8 cellular contexts compared by ENCODE assay signal in the genomic region with DNA sequence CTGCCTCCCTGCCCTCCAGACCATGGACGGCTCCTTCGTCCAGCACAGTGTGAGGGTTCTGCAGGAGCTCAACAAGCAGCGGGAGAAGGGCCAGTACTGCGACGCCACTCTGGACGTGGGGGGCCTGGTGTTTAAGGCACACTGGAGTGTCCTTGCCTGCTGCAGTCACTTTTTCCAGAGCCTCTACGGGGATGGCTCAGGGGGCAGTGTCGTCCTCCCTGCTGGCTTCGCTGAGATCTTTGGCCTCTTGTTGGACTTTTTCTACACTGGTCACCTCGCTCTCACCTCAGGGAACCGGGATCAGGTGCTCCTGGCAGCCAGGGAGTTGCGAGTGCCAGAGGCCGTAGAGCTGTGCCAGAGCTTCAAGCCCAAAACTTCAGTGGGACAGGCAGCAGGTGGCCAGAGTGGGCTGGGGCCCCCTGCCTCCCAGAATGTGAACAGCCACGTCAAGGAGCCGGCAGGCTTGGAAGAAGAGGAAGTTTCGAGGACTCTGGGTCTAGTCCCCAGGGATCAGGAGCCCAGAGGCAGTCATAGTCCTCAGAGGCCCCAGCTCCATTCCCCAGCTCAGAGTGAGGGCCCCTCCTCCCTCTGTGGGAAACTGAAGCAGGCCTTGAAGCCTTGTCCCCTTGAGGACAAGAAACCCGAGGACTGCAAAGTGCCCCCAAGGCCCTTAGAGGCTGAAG. TPM values are rescaled to one million over a fixed set of nuclear protein-coding genes. Genes with fewer than 3 reads are reported as not detected.
DNase-seq lines count a peak whose midpoint lies in the region; ATAC-seq and TF ChIP-seq lines count a peak whose summit lies in the region.

No MANE protein-coding gene starts in this region.

- TF ChIP-seq POLR2A in heart left ventricle (IDR thresholded peaks at IDR 0.05) = no peak

- no peak for TF ChIP-seq CTCF in WTC11 (IDR thresholded peaks at IDR 0.05)
- TF ChIP-seq CTCF in heart left ventricle (IDR thresholded peaks at IDR 0.05) = peak in 2 of 12 donors; percentile 6 to 21

- CTCF ChIA-PET in WTC11 (lab: Charles Lee) = interaction anchor here (0.7 to 2.9 kb wide), 5 partner anchors 21 to 90 kb away, joined by 3 to 20 read pairs (median 5); a partner anchor contains a TSS

- no peaks in the 10 kb centered on the region for H3K27me3 Mint-ChIP-seq in WTC11 (ENCODE audit: low read depth)

- peaks cover 3% of the 10 kb centered on the region; the same call in 1 of the 2 replicates for H3K36me3 Mint-ChIP-seq in WTC11

- peak overlapping the region; percentile 85 for H3K4me3 Mint-ChIP-seq in WTC11

- WGBS in heart left ventricle, 4 donors = 21 to 27% (median 24%) methylated on average over 14 to 17 of the region's 17 CpGs

- DNase-seq in activated CD8-positive, alpha-beta memory T cell treated with anti-CD3 and anti-CD28 coated beads for 24 hours = peak; percentile 60
- no peak for DNase-seq in activated CD8-positive, alpha-beta memory T cell treated with anti-CD3 and anti-CD28 coated beads, Interleukin-2, amount 50 U/mL, for 4 hours
- no peak for DNase-seq in WTC11 (ENCODE audit: low spot score)
- DNase-seq in heart left ventricle = peak in 1 of 5 donors; percentile 44
- no peak for DNase-seq in skeletal muscle cell (ENCODE audit: low read depth)
- DNase-seq in cortex of kidney (lab: John Stamatoyannopoulos, UW) = no peak
- no peak for DNase-seq in effector CD8-positive, alpha-beta T cell (lab: John Stamatoyannopoulos, UW)

- H3K27ac Mint-ChIP-seq in WTC11 = peak overlapping the region; percentile 60

- peaks cover 17% of the 10 kb centered on the region for H3K4me1 Mint-ChIP-seq in WTC11

- H3K27me3 ChIP-seq in heart left ventricle = no peaks in the 10 kb centered on the region

- no peak for ATAC-seq in WTC11
- no peak for ATAC-seq in heart left ventricle
- ATAC-seq in GM18868 (IDR thresholded peaks at IDR 0.05; ENCODE audit: unreplicated experiment) = no peak

- peak overlapping the region; percentile 45 to 97 (median 91) for H3K27ac ChIP-seq in heart left ventricle

- intact Hi-C loops in heart left ventricle (cut with DNase I) = loop anchor here in 1 of 10 donors (2.0 kb wide), 1 partner anchor 20 kb away; no protein-coding TSS in a partner anchor

- peaks cover 0 to 5% (median 0%) of the 10 kb centered on the region in 9 donors for H3K36me3 ChIP-seq in heart left ventricle

- H3K9me3 Mint-ChIP-seq in WTC11 = no peaks in the 10 kb centered on the region

- H3K4me3 ChIP-seq in heart left ventricle = peak overlapping the region; percentile 65 to 97 (median 83)
- peak overlapping the region; percentile 72 for H3K4me3 ChIP-seq in skeletal muscle cell (ENCODE audit: low read depth, low read length)

- POLR2A ChIA-PET in WTC11 (lab: Charles Lee) = interaction anchor here (0.6 to 2.0 kb wide), 4 partner anchors 8 to 90 kb away, joined by 3 to 5 read pairs (median 4); no protein-coding TSS in a partner anchor

- H3K4me1 ChIP-seq in heart left ventricle = peaks cover 6 to 64% (median 38%) of the 10 kb centered on the region in 12 donors

- no peaks in the 10 kb centered on the region for H3K9me3 ChIP-seq in heart left ventricle

TF ChIP-seq in WTC11, 78 proteins besides CTCF, POLR2A, EP300 and RAD21:
- TF ChIP-seq, protein P1, sequence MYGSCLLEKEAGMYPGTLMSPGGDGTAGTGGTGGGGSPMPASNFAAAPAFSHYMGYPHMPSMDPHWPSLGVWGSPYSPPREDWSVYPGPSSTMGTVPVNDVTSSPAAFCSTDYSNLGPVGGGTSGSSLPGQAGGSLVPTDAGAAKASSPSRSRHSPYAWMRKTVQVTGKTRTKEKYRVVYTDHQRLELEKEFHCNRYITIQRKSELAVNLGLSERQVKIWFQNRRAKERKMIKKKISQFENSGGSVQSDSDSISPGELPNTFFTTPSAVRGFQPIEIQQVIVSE (CRISPR knock-in tag; IDR thresholded peaks at IDR 0.05; ENCODE audit: borderline replicate concordance) = no peak
- TF ChIP-seq GTF2I (CRISPR knock-in tag; conservative IDR thresholded peaks at IDR 0.05) = no peak
- TF ChIP-seq SMAD3 (CRISPR knock-in tag; IDR thresholded peaks at IDR 0.05; ENCODE audit: borderline replicate concordance) = no peak
- no peak for TF ChIP-seq ZNF396 (CRISPR knock-in tag; IDR thresholded peaks at IDR 0.05; ENCODE audit: borderline replicate concordance)
- no peak for TF ChIP-seq JUN (CRISPR knock-in tag; IDR thresholded peaks at IDR 0.05)
- no peak for TF ChIP-seq ZNF416 (CRISPR knock-in tag; IDR thresholded peaks at IDR 0.05)
- TF ChIP-seq, protein P2, sequence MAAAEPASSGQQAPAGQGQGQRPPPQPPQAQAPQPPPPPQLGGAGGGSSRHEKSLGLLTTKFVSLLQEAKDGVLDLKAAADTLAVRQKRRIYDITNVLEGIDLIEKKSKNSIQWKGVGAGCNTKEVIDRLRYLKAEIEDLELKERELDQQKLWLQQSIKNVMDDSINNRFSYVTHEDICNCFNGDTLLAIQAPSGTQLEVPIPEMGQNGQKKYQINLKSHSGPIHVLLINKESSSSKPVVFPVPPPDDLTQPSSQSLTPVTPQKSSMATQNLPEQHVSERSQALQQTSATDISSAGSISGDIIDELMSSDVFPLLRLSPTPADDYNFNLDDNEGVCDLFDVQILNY (CRISPR knock-in tag; IDR thresholded peaks at IDR 0.05) = no peak
- TF ChIP-seq CREM (CRISPR knock-in tag; IDR thresholded peaks at IDR 0.05) = no peak
- TF ChIP-seq, protein P3, sequence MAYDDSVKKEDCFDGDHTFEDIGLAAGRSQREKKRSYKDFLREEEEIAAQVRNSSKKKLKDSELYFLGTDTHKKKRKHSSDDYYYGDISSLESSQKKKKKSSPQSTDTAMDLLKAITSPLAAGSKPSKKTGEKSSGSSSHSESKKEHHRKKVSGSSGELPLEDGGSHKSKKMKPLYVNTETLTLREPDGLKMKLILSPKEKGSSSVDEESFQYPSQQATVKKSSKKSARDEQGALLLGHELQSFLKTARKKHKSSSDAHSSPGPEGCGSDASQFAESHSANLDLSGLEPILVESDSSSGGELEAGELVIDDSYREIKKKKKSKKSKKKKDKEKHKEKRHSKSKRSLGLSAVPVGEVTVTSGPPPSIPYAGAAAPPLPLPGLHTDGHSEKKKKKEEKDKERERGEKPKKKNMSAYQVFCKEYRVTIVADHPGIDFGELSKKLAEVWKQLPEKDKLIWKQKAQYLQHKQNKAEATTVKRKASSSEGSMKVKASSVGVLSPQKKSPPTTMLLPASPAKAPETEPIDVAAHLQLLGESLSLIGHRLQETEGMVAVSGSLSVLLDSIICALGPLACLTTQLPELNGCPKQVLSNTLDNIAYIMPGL (CRISPR knock-in tag; IDR thresholded peaks at IDR 0.05) = no peak
- TF ChIP-seq ELF4 (CRISPR knock-in tag; IDR thresholded peaks at IDR 0.05; ENCODE audit: low read depth) = no peak
- TF ChIP-seq, protein P4, sequence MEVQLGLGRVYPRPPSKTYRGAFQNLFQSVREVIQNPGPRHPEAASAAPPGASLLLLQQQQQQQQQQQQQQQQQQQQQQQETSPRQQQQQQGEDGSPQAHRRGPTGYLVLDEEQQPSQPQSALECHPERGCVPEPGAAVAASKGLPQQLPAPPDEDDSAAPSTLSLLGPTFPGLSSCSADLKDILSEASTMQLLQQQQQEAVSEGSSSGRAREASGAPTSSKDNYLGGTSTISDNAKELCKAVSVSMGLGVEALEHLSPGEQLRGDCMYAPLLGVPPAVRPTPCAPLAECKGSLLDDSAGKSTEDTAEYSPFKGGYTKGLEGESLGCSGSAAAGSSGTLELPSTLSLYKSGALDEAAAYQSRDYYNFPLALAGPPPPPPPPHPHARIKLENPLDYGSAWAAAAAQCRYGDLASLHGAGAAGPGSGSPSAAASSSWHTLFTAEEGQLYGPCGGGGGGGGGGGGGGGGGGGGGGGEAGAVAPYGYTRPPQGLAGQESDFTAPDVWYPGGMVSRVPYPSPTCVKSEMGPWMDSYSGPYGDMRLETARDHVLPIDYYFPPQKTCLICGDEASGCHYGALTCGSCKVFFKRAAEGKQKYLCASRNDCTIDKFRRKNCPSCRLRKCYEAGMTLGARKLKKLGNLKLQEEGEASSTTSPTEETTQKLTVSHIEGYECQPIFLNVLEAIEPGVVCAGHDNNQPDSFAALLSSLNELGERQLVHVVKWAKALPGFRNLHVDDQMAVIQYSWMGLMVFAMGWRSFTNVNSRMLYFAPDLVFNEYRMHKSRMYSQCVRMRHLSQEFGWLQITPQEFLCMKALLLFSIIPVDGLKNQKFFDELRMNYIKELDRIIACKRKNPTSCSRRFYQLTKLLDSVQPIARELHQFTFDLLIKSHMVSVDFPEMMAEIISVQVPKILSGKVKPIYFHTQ (CRISPR knock-in tag; IDR thresholded peaks at IDR 0.05) = no peak

RNA-seq across cellular contexts. Expression of a gene that starts 0.9 kb away (rescaled TPM):
- total RNA-seq in WTC11 (2021) (29.1 to 37.5 TPM (median 31.0 TPM) in 3 replicates), heart left ventricle (10 to 100 TPM in 7 of 9 donors, 1 to 10 TPM in 2; 6.4 to 23.1 (median 11.8) TPM)
- polyA plus RNA-seq in heart left ventricle = 10 to 100 TPM; 12.4 to 17.0 TPM

RNA-seq across cellular contexts. Expression of a gene that starts 21.9 kb away (rescaled TPM):
- total RNA-seq in WTC11 (2021) = 15.1 to 17.6 TPM (median 15.3 TPM) in 3 replicates
- total RNA-seq in heart left ventricle = 100 to 1,000 TPM in 1 of 9 donors, 10 to 100 TPM in 8; 38.7 to 179 (median 65.4) TPM
- 10 to 100 TPM; 28.6 to 47.8 TPM for polyA plus RNA-seq in heart left ventricle

RNA-seq across cellular contexts. Expression of a gene that starts 25.6 kb away (rescaled TPM):
- total RNA-seq in WTC11 (2021) (0.11 to 0.16 TPM in 2 of 3 replicates, not detected in the other), heart left ventricle (not detected)
- not detected for polyA plus RNA-seq in heart left ventricle

RNA-seq across cellular contexts. Expression of a gene that starts 26.4 kb away (rescaled TPM):
- total RNA-seq in WTC11 (2021) (36.0 to 37.4 TPM (median 37.4 TPM) in 3 replicates), heart left ventricle (10 to 100 TPM; 13.1 to 20.6 (median 16.5) TPM)
- polyA plus RNA-seq in heart left ventricle = 1 to 10 TPM; 5.7 to 5.8 TPM

RNA-seq across cellular contexts. Expression of a gene that starts 32.8 kb away (rescaled TPM):
- total RNA-seq in WTC11 (2021) (39.6 to 40.0 TPM (median 40.0 TPM) in 3 replicates), heart left ventricle (10 to 100 TPM in 2 of 9 donors, 1 to 10 TPM in 7; 3.5 to 11.2 (median 7.9) TPM)
- polyA plus RNA-seq in heart left ventricle = 1 to 10 TPM; 2.9 to 7.3 TPM
